In the genomic region with DNA sequence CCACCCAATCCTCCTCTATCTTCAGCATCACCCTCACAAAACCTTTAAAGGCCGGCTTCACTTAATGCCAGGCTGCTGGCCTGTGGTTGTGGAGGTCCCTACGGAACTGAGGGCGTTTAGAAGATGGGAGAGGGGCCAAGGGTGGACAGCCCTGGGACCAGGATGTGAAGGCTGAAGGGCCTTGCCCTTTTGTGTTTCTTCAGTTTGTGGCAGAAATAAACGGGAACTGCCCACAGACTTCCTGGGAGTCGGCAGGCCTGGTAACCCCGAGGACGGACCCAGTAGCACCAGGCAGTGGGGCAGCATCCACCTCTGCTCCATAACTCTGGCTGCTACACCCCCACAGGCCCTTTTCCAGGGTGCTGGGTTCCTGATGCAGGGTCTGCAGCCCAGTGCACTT, we compare ENCODE assay signal across 36 cellular contexts. TPM values are rescaled to one million over a fixed set of nuclear protein-coding genes. Genes with fewer than 3 reads are reported as not detected.
"Had no signal": no experiment of that assay in that cellular context is flagged by ENCODE, and none has a peak within 500 bp of the region (broad histone marks: within the 10 kb centered on the region; RNA-seq: fewer than 3 reads in every experiment).

No MANE protein-coding gene starts in this region.

- H3K36me3 ChIP-seq: MG63 had no signal

- DNase-seq: Karpas-422, Kasumi-1, KBM-7, KG1, MG63, MM.1S, NCI-H1048, NCI-H1092, NCI-H1092 treated with DMSO at 0.1 percent for 48 hours, NCI-H1105, NCI-H1105 treated with DMSO at 0.1 percent for 48 hours, NCI-H1417, NCI-H1417 treated with DMSO at 0.1 percent for 48 hours, NCI-H1436, NCI-H1436 treated with DMSO at 0.1 percent for 48 hours, NCI-H146, NCI-H1694, NCI-H1694 treated with DMSO at 0.1 percent for 48 hours, NCI-H187, NCI-H187 treated with DMSO at 0.1 percent for 48 hours, NCI-H1930, NCI-H2029, NCI-H2029 treated with DMSO at 0.1 percent for 48 hours, NCI-H2081, NCI-H2081 treated with DMSO at 0.1 percent for 48 hours, NCI-H2107, NCI-H2171, NCI-H2171 treated with DMSO at 0.1 percent for 48 hours, NCI-H2227 treated with DMSO at 0.1 percent for 48 hours, NCI-H226, NCI-H345, NCI-H446, NCI-H446 treated with DMSO at 0.1 percent for 48 hours had no signal

- H3K4me2 ChIP-seq: KMS-11 had no signal

- H3K9ac ChIP-seq: KMS-11 had no signal

- H3K27me3 ChIP-seq: MG63 had no signal

- H3K9me3 ChIP-seq: MG63 had no signal

- H3K4me3 ChIP-seq: MG63 had no signal

- H3K27ac ChIP-seq: KMS-11 had no signal

RNA-seq across cellular contexts. Expression of a gene that starts 51.3 kb away (rescaled TPM):
- total RNA-seq: LHCN-M2, MCF 10A had no signal
